ENCODE assay signal across 1 cellular context in genomic region chr1:197441990-197442389, GRCh38.
TF ChIP-seq lines count a peak whose summit lies in the region.

No MANE protein-coding gene starts in this region.

TF ChIP-seq in K562, 482 proteins besides CTCF, POLR2A, EP300 and RAD21 (continued from another document):
- TF ChIP-seq CBFA2T2 (conservative IDR thresholded peaks at IDR 0.05) (peak; percentile 38; the same call in 1 of the 2 replicates), SREBF2 (CRISPR knock-in tag; IDR thresholded peaks at IDR 0.05) (no peak), ILK (tag; IDR thresholded peaks at IDR 0.05; ENCODE audit: borderline replicate concordance, low read depth) (no peak), CBFA2T3 (IDR thresholded peaks at IDR 0.05) (peak; percentile 69), TEAD4 (IDR thresholded peaks at IDR 0.05; ENCODE audit: low read length) (peak; percentile 89), TEAD4 (CRISPR knock-in tag; IDR thresholded peaks at IDR 0.05; ENCODE audit: borderline replicate concordance) (no peak), CTBP1 (IDR thresholded peaks at IDR 0.05; ENCODE audit: borderline replicate concordance) (peak; percentile 32; the same call in 1 of the 2 replicates)
- TF ChIP-seq, protein P1, sequence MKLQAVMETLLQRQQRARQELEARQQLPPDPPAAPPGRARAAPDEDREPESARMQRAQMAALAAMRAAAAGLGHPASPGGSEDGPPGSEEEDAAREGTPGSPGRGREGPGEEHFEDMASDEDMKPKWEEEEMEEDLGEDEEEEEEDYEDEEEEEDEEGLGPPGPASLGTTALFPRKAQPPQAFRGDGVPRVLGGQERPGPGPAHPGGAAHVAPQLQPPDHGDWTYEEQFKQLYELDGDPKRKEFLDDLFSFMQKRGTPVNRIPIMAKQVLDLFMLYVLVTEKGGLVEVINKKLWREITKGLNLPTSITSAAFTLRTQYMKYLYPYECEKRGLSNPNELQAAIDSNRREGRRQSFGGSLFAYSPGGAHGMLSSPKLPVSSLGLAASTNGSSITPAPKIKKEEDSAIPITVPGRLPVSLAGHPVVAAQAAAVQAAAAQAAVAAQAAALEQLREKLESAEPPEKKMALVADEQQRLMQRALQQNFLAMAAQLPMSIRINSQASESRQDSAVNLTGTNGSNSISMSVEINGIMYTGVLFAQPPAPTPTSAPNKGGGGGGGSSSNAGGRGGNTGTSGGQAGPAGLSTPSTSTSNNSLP (IDR thresholded peaks at IDR 0.05; ENCODE audit: borderline replicate concordance, low read depth, low read length) = peak; percentile 69; the same call in 1 of the 2 replicates
